ENCODE assay signal across 18 cellular contexts in genomic region chr5:114408847-114409246, GRCh38. TPM values are rescaled to one million over a fixed set of nuclear protein-coding genes. Genes with fewer than 3 reads are reported as not detected.
DNase-seq lines count a peak whose midpoint lies in the region; ATAC-seq, FAIRE-seq and TF ChIP-seq lines count a peak whose summit lies in the region.
"Had no signal": no experiment of that assay in that cellular context is flagged by ENCODE, and none has a peak within 500 bp of the region (broad histone marks: within the 10 kb centered on the region; RNA-seq: fewer than 3 reads in every experiment).

No MANE protein-coding gene starts in this region.

- H3K4me2 ChIP-seq in HepG2 (ENCODE audit: low read depth, low read length), result no peak overlapping the region

- in situ Hi-C loops in HepG2 (cut with HindIII; ENCODE audit: extremely low pct_ligation_motif_present, low pct_unique_long_range_greater_than_20kb), result no loop called here

- intact Hi-C loops in HepG2 (cut with micrococcal nuclease; ENCODE audit: unreplicated experiment), result no loop called here

- BruUV-seq in HepG2 (replicated peaks; lab: Mats Ljungman, UMichigan), result no TSS peak

- POLR2A ChIA-PET in HepG2 (lab: Yijun Ruan, JAX), result no interaction called here

- ATAC-seq in HepG2 (no peak), left lobe of liver (peak; percentile 61)
- ATAC-seq: HCT116 had no signal

- TF ChIP-seq POLR2A in HepG2 (IDR thresholded peaks at IDR 0.05; ENCODE audit: insufficient read depth in 1 of 2, low read depth in 2 of 2, low read length in 2 of 2), result no peak
- TF ChIP-seq POLR2A in NB4 (IDR thresholded peaks at IDR 0.05; ENCODE audit: extremely low read depth, insufficient read length), result no peak

- H3K4me3 ChIP-seq in liver (ENCODE audit: low read depth in 1 of 3, low read length in 3 of 3) (peak overlapping the region in 1 of 3 donors; percentile 56), HepG2 (replicated peaks in 1 of 3; ENCODE audit: insufficient read depth in 1 of 3, low read depth in 2 of 3, low read length in 3 of 3) (no peak overlapping the region), NB4 (ENCODE audit: low read depth, low read length) (peak overlapping the region; percentile 69)

- no peaks in the 10 kb centered on the region for H3K9me3 Mint-ChIP-seq in activated naive CD8-positive, alpha-beta T cell treated with anti-CD3 and anti-CD28 coated beads for 36 hours
- H3K9me3 Mint-ChIP-seq: H9 had no signal

- DNase-seq in HepG2 (ENCODE audit: low spot score), result no peak
- DNase-seq in NB4 (ENCODE audit: low read depth), result no peak
- peak; percentile 55 for DNase-seq in left lobe of liver (ENCODE audit: low spot score)
- no peak for DNase-seq in HTR-8/SVneo (ENCODE audit: insufficient read length, low spot score)
- no peak for DNase-seq in activated naive CD8-positive, alpha-beta T cell treated with anti-CD3 and anti-CD28 coated beads for 36 hours
- DNase-seq: C1 segment of cervical spinal cord; Calu3; CD4-positive, alpha-beta memory T cell; DMS53; DMS79 treated with DMSO at 0.1 percent for 48 hours; GF-D8; H9 had no signal

- H3K27me3 Mint-ChIP-seq in activated naive CD8-positive, alpha-beta T cell treated with anti-CD3 and anti-CD28 coated beads for 36 hours, result no peaks in the 10 kb centered on the region
- H3K27me3 Mint-ChIP-seq: CD4-positive, alpha-beta memory T cell had no signal

- H3K4me1 Mint-ChIP-seq in activated naive CD8-positive, alpha-beta T cell treated with anti-CD3 and anti-CD28 coated beads for 36 hours, result no peaks in the 10 kb centered on the region
- H3K4me1 Mint-ChIP-seq: CD4-positive, alpha-beta memory T cell had no signal

- H3K36me3 Mint-ChIP-seq in activated naive CD8-positive, alpha-beta T cell treated with anti-CD3 and anti-CD28 coated beads for 36 hours, result no peaks in the 10 kb centered on the region
- H3K36me3 Mint-ChIP-seq: CD4-positive, alpha-beta memory T cell had no signal

- CTCF ChIA-PET in HepG2 (lab: Yijun Ruan, JAX; ENCODE audit: low intra/inter-chr PET ratio, low total read pairs), result no interaction called here

- FAIRE-seq in HepG2 (lab: Jason Lieb, UNC), result no peak
- FAIRE-seq in HTR-8/SVneo (lab: Jason Lieb, UNC), result no peak
- FAIRE-seq: GM12891, GM18507 had no signal

- TF ChIP-seq RAD21 in liver (IDR thresholded peaks at IDR 0.05), result no peak
- no peak for TF ChIP-seq RAD21 in HepG2 (CRISPR knock-in tag; IDR thresholded peaks at IDR 0.05)

- no peak overlapping the region for H3K4me3 Mint-ChIP-seq in activated naive CD8-positive, alpha-beta T cell treated with anti-CD3 and anti-CD28 coated beads for 36 hours
- H3K4me3 Mint-ChIP-seq: CD4-positive, alpha-beta memory T cell; H9 had no signal

- H3K9ac ChIP-seq in liver (ENCODE audit: low read depth in 1 of 2, low read length in 2 of 2) (no peak overlapping the region), HepG2 (ENCODE audit: insufficient read depth, low read depth, low read length) (no peak overlapping the region)

- H3K36me3 ChIP-seq in liver (ENCODE audit: control insufficient read depth in 4 of 4, insufficient read depth in 3 of 4, low read depth in 1 of 4, low read length in 3 of 4) (no peaks in the 10 kb centered on the region), HepG2 (replicated peaks in 1 of 2; ENCODE audit: control insufficient read depth in 1 of 2, insufficient read depth in 2 of 2, low read length in 2 of 2) (no peaks in the 10 kb centered on the region)

- peak overlapping the region; percentile 9 to 54 for H3K27ac ChIP-seq in liver (ENCODE audit: low read depth in 1 of 2, low read length in 2 of 2)
- no peak overlapping the region for H3K27ac ChIP-seq in HepG2 (ENCODE audit: extremely low read length, insufficient read depth, low read length)

- peaks cover 6 to 51% (median 43%) of the 10 kb centered on the region in 4 donors for H3K4me1 ChIP-seq in liver (ENCODE audit: control insufficient read depth in 4 of 4, insufficient read depth in 4 of 4, low read length in 3 of 4)
- no peaks in the 10 kb centered on the region for H3K4me1 ChIP-seq in HepG2 (ENCODE audit: insufficient read depth, low read length)

- TF ChIP-seq EP300 in HepG2 (IDR thresholded peaks at IDR 0.05; ENCODE audit: low read depth in 2 of 2, low read length in 2 of 2) (no peak), HepG2 (CRISPR knock-in tag; IDR thresholded peaks at IDR 0.05; ENCODE audit: borderline replicate concordance) (no peak)

- no peak overlapping the region for H2AFZ ChIP-seq in HepG2 (ENCODE audit: low read length)

- H4K20me1 ChIP-seq in HepG2 (ENCODE audit: insufficient read depth, low read length), result no peaks in the 10 kb centered on the region

- H3K27me3 ChIP-seq in liver (ENCODE audit: control insufficient read depth in 4 of 4, insufficient read depth in 4 of 4, low read length in 3 of 4) (no peaks in the 10 kb centered on the region), HepG2 (ENCODE audit: control insufficient read depth in 1 of 2, insufficient read depth in 2 of 2, low read length in 2 of 2) (no peaks in the 10 kb centered on the region)

- no peaks in the 10 kb centered on the region for H3K79me2 ChIP-seq in HepG2 (ENCODE audit: insufficient read depth, low read length)

- H3K27ac Mint-ChIP-seq in activated naive CD8-positive, alpha-beta T cell treated with anti-CD3 and anti-CD28 coated beads for 36 hours, result no peak overlapping the region
- H3K27ac Mint-ChIP-seq: CD4-positive, alpha-beta memory T cell had no signal

- H3K9me3 ChIP-seq in liver (ENCODE audit: control insufficient read depth in 4 of 4, low read length in 3 of 4) (no peaks in the 10 kb centered on the region), HepG2 (ENCODE audit: low read length) (no peaks in the 10 kb centered on the region)

- TF ChIP-seq CTCF in liver (IDR thresholded peaks at IDR 0.05; ENCODE audit: low read depth, low read length, missing input control) (no peak), HepG2 (CRISPR knock-in tag; IDR thresholded peaks at IDR 0.05) (no peak), NB4 (IDR thresholded peaks at IDR 0.05; ENCODE audit: low read depth, low read length) (no peak)

- 44% methylated on average over 3 of the region's 3 CpGs for WGBS in liver
- WGBS in HepG2 (ENCODE audit: low lambda C conversion rate), result 6% methylated on average over 3 of the region's 3 CpGs

TF ChIP-seq in liver, 16 proteins besides CTCF, POLR2A, EP300 and RAD21 (continues in another document):
- no peak for TF ChIP-seq FOXA2 (IDR thresholded peaks at IDR 0.05)
- peak; percentile 8 for TF ChIP-seq SP1 (IDR thresholded peaks at IDR 0.05)

TF ChIP-seq in HepG2, 621 proteins besides CTCF, POLR2A, EP300 and RAD21 (continues in another document):
- TF ChIP-seq CENPT (CRISPR knock-in tag; IDR thresholded peaks at IDR 0.05; ENCODE audit: low read depth), result no peak
- no peak for TF ChIP-seq SALL1 (CRISPR knock-in tag; IDR thresholded peaks at IDR 0.05)
- TF ChIP-seq, protein P1, sequence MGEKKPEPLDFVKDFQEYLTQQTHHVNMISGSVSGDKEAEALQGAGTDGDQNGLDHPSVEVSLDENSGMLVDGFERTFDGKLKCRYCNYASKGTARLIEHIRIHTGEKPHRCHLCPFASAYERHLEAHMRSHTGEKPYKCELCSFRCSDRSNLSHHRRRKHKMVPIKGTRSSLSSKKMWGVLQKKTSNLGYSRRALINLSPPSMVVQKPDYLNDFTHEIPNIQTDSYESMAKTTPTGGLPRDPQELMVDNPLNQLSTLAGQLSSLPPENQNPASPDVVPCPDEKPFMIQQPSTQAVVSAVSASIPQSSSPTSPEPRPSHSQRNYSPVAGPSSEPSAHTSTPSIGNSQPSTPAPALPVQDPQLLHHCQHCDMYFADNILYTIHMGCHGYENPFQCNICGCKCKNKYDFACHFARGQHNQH (CRISPR knock-in tag; IDR thresholded peaks at IDR 0.05), result no peak
- TF ChIP-seq AGO2 (optimal IDR thresholded peaks at IDR 0.05; ENCODE audit: low read depth, low read length), result no peak
- TF ChIP-seq AHR (CRISPR knock-in tag; IDR thresholded peaks at IDR 0.05), result no peak
- TF ChIP-seq SNAPC2 (CRISPR knock-in tag; IDR thresholded peaks at IDR 0.05), result no peak
- TF ChIP-seq RFX5 (IDR thresholded peaks at IDR 0.05; ENCODE audit: low read depth, low read length), result no peak
- TF ChIP-seq EED (CRISPR knock-in tag; IDR thresholded peaks at IDR 0.05), result no peak
- TF ChIP-seq MXD4 (CRISPR knock-in tag; IDR thresholded peaks at IDR 0.05), result no peak
- TF ChIP-seq ZNF7 (CRISPR knock-in tag; IDR thresholded peaks at IDR 0.05), result no peak
- no peak for TF ChIP-seq MIER3 (CRISPR knock-in tag; IDR thresholded peaks at IDR 0.05; ENCODE audit: borderline replicate concordance)
- no peak for TF ChIP-seq SMAD1 (CRISPR knock-in tag; IDR thresholded peaks at IDR 0.05; ENCODE audit: borderline replicate concordance, low read depth)
- no peak for TF ChIP-seq TBX2 (CRISPR knock-in tag; IDR thresholded peaks at IDR 0.05; ENCODE audit: borderline replicate concordance)
- TF ChIP-seq ZNF598 (CRISPR knock-in tag; IDR thresholded peaks at IDR 0.05; ENCODE audit: borderline replicate concordance), result no peak

RNA-seq across cellular contexts. Expression of gene KCNN2, which starts 47.0 kb away (rescaled TPM):
- 1 to 10 TPM in 1 of 2 donors, under 1 TPM in 1; 0.09 to 4.6 TPM for total RNA-seq in liver
- polyA plus RNA-seq in liver, result 1 to 10 TPM; 2.9 to 3.2 TPM
- not detected in 2 replicates for total RNA-seq in HepG2 (2016; rRNA removed; fragmentation: Illumina TruSeq; extraction: Trizol)
- 0.18 and 0.20 TPM in 2 replicates for total RNA-seq in HepG2 (2016; cell fraction: cytosol; rRNA removed; fragmentation: Illumina TruSeq; extraction: Trizol; ENCODE audit: low read depth)
- not detected in 2 replicates for total RNA-seq in HepG2 (2016; cell fraction: insoluble cytoplasmic fraction; rRNA removed; fragmentation: Illumina TruSeq; extraction: Trizol)
- total RNA-seq in HepG2 (2016; cell fraction: membrane; rRNA removed; fragmentation: Illumina TruSeq; extraction: Trizol), result 0.09 TPM in 1 of 2 replicates, not detected in the other
- total RNA-seq in HepG2 (2016; cell fraction: nucleus; rRNA removed; fragmentation: Illumina TruSeq; extraction: Trizol), result 0.12 TPM in 1 of 2 replicates, not detected in the other
- not detected in 2 replicates for polyA plus RNA-seq in HepG2 (2011; rRNA removed)
- polyA plus RNA-seq in HepG2 (2011; cell fraction: cytosol; rRNA removed), result 0.06 TPM in 1 of 2 replicates, not detected in the other
- polyA plus RNA-seq in HepG2 (2011; cell fraction: nucleus; rRNA removed), result 0.07 and 0.11 TPM in 2 replicates
- not detected in 2 replicates for polyA plus RNA-seq in HepG2 (2012)
- not detected in 2 replicates for polyA plus RNA-seq in HepG2 (2016; cell fraction: cytosol; fragmentation: Illumina TruSeq; extraction: Trizol; ENCODE audit: low read depth)
- polyA plus RNA-seq in HepG2 (2016; cell fraction: insoluble cytoplasmic fraction; fragmentation: Illumina TruSeq; extraction: Trizol; ENCODE audit: low read depth), result not detected in 2 replicates
- polyA plus RNA-seq in HepG2 (2016; cell fraction: membrane; fragmentation: Illumina TruSeq; extraction: Trizol; ENCODE audit: low read depth), result not detected in 2 replicates
- not detected in 2 replicates for polyA plus RNA-seq in HepG2 (2016; cell fraction: nucleus; fragmentation: Illumina TruSeq; extraction: Trizol; ENCODE audit: insufficient read depth, low read depth)
- polyA minus RNA-seq in HepG2 (2011; rRNA and poly(A)+ RNA removed; ENCODE audit: low replicate concordance), result 0.04 and 0.35 TPM in 2 replicates
- not detected in 2 replicates for polyA minus RNA-seq in HepG2 (2011; cell fraction: cytosol; rRNA and poly(A)+ RNA removed)
- polyA minus RNA-seq in HepG2 (2011; cell fraction: nucleus; rRNA and poly(A)+ RNA removed), result not detected in 2 replicates
- total RNA-seq in left lobe of liver, result 16.2 TPM
- not detected for total RNA-seq in activated naive CD8-positive, alpha-beta T cell treated with anti-CD3 and anti-CD28 coated beads for 36 hours
- total RNA-seq: A172; CD4-positive, alpha-beta memory T cell; G401 had no signal
- polyA plus RNA-seq: CD4-positive, alpha-beta memory T cell had no signal
